In the genomic region with DNA sequence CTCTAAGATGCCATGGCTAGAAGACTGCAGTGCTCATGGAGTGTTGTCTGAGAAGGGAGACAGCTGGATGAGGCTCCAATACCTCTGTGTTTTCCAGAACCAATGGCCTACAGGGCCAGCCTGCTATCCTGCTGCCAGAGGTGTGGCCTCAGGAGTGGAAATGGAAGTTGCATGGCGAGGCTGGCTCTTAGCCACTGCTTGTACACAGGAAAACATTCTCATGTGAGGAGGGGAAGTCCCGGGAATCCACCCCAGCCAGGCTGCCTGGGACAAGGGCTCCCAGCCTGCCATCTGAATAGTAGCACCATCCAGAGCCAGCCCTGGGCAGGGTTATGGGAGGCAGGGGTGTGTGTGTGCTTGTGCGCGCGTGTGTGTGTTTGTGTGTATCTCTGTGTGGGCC, we compare ENCODE assay signal across 13 cellular contexts. TPM values are rescaled to one million over a fixed set of nuclear protein-coding genes. Genes with fewer than 3 reads are reported as not detected.
A peak's percentile ranks its signal among the peaks of the same experiment; 100 is the strongest.
DNase-seq lines count a peak whose midpoint lies in the region; ATAC-seq lines count a peak whose summit lies in the region.
"Had no signal": no experiment of that assay in that cellular context is flagged by ENCODE, and none has a peak within 500 bp of the region (broad histone marks: within the 10 kb centered on the region; RNA-seq: fewer than 3 reads in every experiment).

No MANE protein-coding gene starts in this region.

- CTCF ChIA-PET in activated naive CD4-positive, alpha-beta T cell treated with anti-CD3 and anti-CD28 coated beads, Interleukin-2, amount 10 ng/mL, durations not matched to agents 7 days and 5 days (lab: Charles Lee) = no interaction called here

- peak; percentile 80 for ATAC-seq in left lobe of liver
- ATAC-seq in HG03097 (IDR thresholded peaks at IDR 0.05; ENCODE audit: low FRiP score, unreplicated experiment) = no peak
- ATAC-seq: natural killer cell treated with Interleukin-12 subunit alpha and Interleukin-12 subunit beta and Interleukin-15 and Interleukin-18, amount 100 ng/mL, for 72 hours had no signal

- H3K36me3 ChIP-seq in subcutaneous abdominal adipose tissue (ENCODE audit: control insufficient read depth in 5 of 5, insufficient read depth in 5 of 5, low read length in 5 of 5) = no peaks in the 10 kb centered on the region

- H3K27ac ChIP-seq in subcutaneous abdominal adipose tissue (ENCODE audit: low read depth, low read length) = peak overlapping the region; percentile 71
- H3K27ac ChIP-seq: SK-N-MC had no signal

- peaks cover 58% of the 10 kb centered on the region for H3K27me3 Mint-ChIP-seq in activated naive CD4-positive, alpha-beta T cell treated with anti-CD3 and anti-CD28 coated beads, Interleukin-2, amount 10 ng/mL, durations not matched to agents 7 days and 5 days

- peaks cover 10 to 48% (median 22%) of the 10 kb centered on the region in 5 donors for H3K4me1 ChIP-seq in subcutaneous abdominal adipose tissue (ENCODE audit: control insufficient read depth in 5 of 5, insufficient read depth in 5 of 5, low read length in 5 of 5)

- no peak overlapping the region for H3K27ac Mint-ChIP-seq in activated naive CD4-positive, alpha-beta T cell treated with anti-CD3 and anti-CD28 coated beads, Interleukin-2, amount 10 ng/mL, durations not matched to agents 7 days and 5 days
- H3K27ac Mint-ChIP-seq: natural killer cell treated with Interleukin-12 subunit alpha and Interleukin-12 subunit beta and Interleukin-15 and Interleukin-18, amount 100 ng/mL, for 72 hours had no signal

- peak overlapping the region in 1 of 5 donors; percentile 17 for H3K9ac ChIP-seq in subcutaneous abdominal adipose tissue (ENCODE audit: low read length in 5 of 5)

- H3K9me3 ChIP-seq in subcutaneous abdominal adipose tissue (ENCODE audit: control insufficient read depth in 5 of 5, low read length in 5 of 5) = no peaks in the 10 kb centered on the region

- peak; percentile 59 for DNase-seq in M059J (ENCODE audit: low read depth)
- DNase-seq in dermis microvascular lymphatic vessel endothelial cell (ENCODE audit: low read depth in 2 of 2) = peak; percentile 91 to 97
- DNase-seq in left lobe of liver (ENCODE audit: low spot score) = peak; percentile 81
- no peak for DNase-seq in activated naive CD4-positive, alpha-beta T cell treated with anti-CD3 and anti-CD28 coated beads, Interleukin-2, amount 10 ng/mL, durations not matched to agents 7 days and 5 days
- no peak for DNase-seq in SW480 (ENCODE audit: low spot score)
- DNase-seq in HT-29 (ENCODE audit: low spot score) = no peak
- DNase-seq: activated naive CD4-positive, alpha-beta T cell treated with Interleukin-2 at 50 U/mL for 16 hours; KG1; stimulated activated CD4-positive, alpha-beta T cell treated with anti-CD3 and anti-CD28 coated beads, Interleukin-4, amount 100 ng/mL, for 4 hours had no signal

- H3K4me1 Mint-ChIP-seq in activated naive CD4-positive, alpha-beta T cell treated with anti-CD3 and anti-CD28 coated beads, Interleukin-2, amount 10 ng/mL, durations not matched to agents 7 days and 5 days = peaks cover 2% of the 10 kb centered on the region

- H3K9me3 Mint-ChIP-seq in activated naive CD4-positive, alpha-beta T cell treated with anti-CD3 and anti-CD28 coated beads, Interleukin-2, amount 10 ng/mL, durations not matched to agents 7 days and 5 days = no peaks in the 10 kb centered on the region
- H3K9me3 Mint-ChIP-seq: natural killer cell treated with Interleukin-12 subunit alpha and Interleukin-12 subunit beta and Interleukin-15 and Interleukin-18, amount 100 ng/mL, for 72 hours had no signal

- peaks cover 0 to 2% (median 0%) of the 10 kb centered on the region in 5 donors for H3K27me3 ChIP-seq in subcutaneous abdominal adipose tissue (ENCODE audit: control insufficient read depth in 5 of 5, insufficient read depth in 4 of 5, low read length in 5 of 5)

- peak overlapping the region in 1 of 5 donors; percentile 13 for H3K4me3 ChIP-seq in subcutaneous abdominal adipose tissue (ENCODE audit: low read depth in 1 of 5, low read length in 5 of 5)
- H3K4me3 ChIP-seq: SK-N-MC had no signal

- no peak overlapping the region for H3K4me3 Mint-ChIP-seq in activated naive CD4-positive, alpha-beta T cell treated with anti-CD3 and anti-CD28 coated beads, Interleukin-2, amount 10 ng/mL, durations not matched to agents 7 days and 5 days
- H3K4me3 Mint-ChIP-seq: natural killer cell treated with Interleukin-12 subunit alpha and Interleukin-12 subunit beta and Interleukin-15 and Interleukin-18, amount 100 ng/mL, for 72 hours had no signal

- H3K36me3 Mint-ChIP-seq in activated naive CD4-positive, alpha-beta T cell treated with anti-CD3 and anti-CD28 coated beads, Interleukin-2, amount 10 ng/mL, durations not matched to agents 7 days and 5 days = no peaks in the 10 kb centered on the region
- H3K36me3 Mint-ChIP-seq: natural killer cell treated with Interleukin-12 subunit alpha and Interleukin-12 subunit beta and Interleukin-15 and Interleukin-18, amount 100 ng/mL, for 72 hours had no signal

RNA-seq across cellular contexts. Expression of gene SDC3, which starts 56.5 kb away (rescaled TPM):
- total RNA-seq in M059J (2014; rRNA removed; shearing (Covaris generic)) = 17.1 and 49.2 TPM in 2 replicates
- total RNA-seq in dermis microvascular lymphatic vessel endothelial cell = 20.3 and 58.0 TPM in 2 replicates
- 17.1 TPM for total RNA-seq in left lobe of liver
- 0.31 and 0.42 TPM in 2 replicates for total RNA-seq in HT-29 (2014; rRNA removed; shearing (Covaris generic))

Comparison
In these comparisons a context has a peak if more than half of its experiments do, and no peak if none do; other contexts are left out.
1. DNase-seq: peak in M059J (single experiment), dermis microvascular lymphatic vessel endothelial cell (2 of 2) and left lobe of liver (single experiment); none in activated naive CD4-positive, alpha-beta T cell treated with anti-CD3 and anti-CD28 coated beads, Interleukin-2, amount 10 ng/mL, durations not matched to agents 7 days and 5 days (single experiment), SW480 (single experiment) and HT-29 (single experiment).
2. RNA of gene SDC3, which starts 56.5 kb away (total RNA-seq): 17.1 to 49.2 TPM in M059J, 20.3 to 58.0 TPM in dermis microvascular lymphatic vessel endothelial cell and 17.1 TPM in left lobe of liver (single experiment); 0.31 to 0.42 TPM in HT-29; every median in the first group is over 10 times any median in the second.